Comparison of ENCODE assay signal across 28 cellular contexts in the genomic region with DNA sequence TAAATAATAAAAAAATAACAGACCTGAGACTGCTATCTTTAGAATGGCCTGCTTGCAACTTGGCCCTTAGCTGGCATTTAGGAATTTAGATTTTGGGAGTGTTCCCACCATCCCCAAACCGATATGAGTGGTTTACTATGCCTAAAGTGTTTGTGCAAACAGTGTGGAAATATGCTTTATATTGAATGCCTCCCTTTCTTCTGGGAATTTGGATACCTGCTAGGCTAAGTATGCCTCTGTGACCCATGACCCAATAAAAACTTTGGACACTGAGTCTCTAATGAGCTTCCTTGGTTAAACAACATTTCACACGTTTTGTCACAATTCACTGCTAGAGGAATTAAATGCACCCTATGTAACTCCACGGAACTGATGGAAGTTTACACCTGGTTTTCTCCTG.
"Had no signal": no experiment of that assay in that cellular context is flagged by ENCODE, and none has a peak within 500 bp of the region (broad histone marks: within the 10 kb centered on the region; RNA-seq: fewer than 3 reads in every experiment).

No MANE protein-coding gene starts in this region.

- H3K9me3 Mint-ChIP-seq: natural killer cell had no signal

- H3K4me1 Mint-ChIP-seq: nephron progenitor cell, neural progenitor cell had no signal

- H3K4me3 Mint-ChIP-seq: naive B cell; natural killer cell; nephron progenitor cell; neural progenitor cell; stimulated activated memory B cell treated with anti-CD40 and anti-IgM and Interleukin-4, amounts not matched to agents 10 μg/mL and 1 μg/mL and 100 μg/mL, for 72 hours had no signal

- H3K4me3 ChIP-seq: heart right ventricle, hepatocyte, lower lobe of right lung, neural progenitor cell, psoas muscle, stomach, testis, thyroid gland, transverse colon, upper lobe of left lung, vagina had no signal

- H3K27me3 ChIP-seq: heart right ventricle, hepatocyte, neural progenitor cell, neutrophil, stomach, testis, thyroid gland, transverse colon, upper lobe of left lung, vagina had no signal

- H3K4me1 ChIP-seq: neural progenitor cell, parathyroid adenoma, psoas muscle, testis, thyroid gland, transverse colon, vagina had no signal

- DNase-seq: heart right ventricle; islet precursor cell; lower lobe of right lung; mammary epithelial cell; mesenchymal stem cell; naive B cell; natural killer cell; nephron progenitor cell; occipital lobe; psoas muscle; small intestine; stimulated activated CD4-positive, alpha-beta T cell treated with anti-CD3 and anti-CD28 coated beads, Interleukin-1b, Interleukin-23, amount 100 ng/mL, for 48 hours; stimulated activated CD4-positive, alpha-beta T cell treated with anti-CD3 and anti-CD28 coated beads, Interleukin-2, amount 100 ng/mL, for 48 hours; stimulated activated CD4-positive, alpha-beta T cell treated with anti-CD3 and anti-CD28 coated beads, Interleukin-4, amount 100 ng/mL, for 4 hours; stimulated activated CD8-positive, alpha-beta memory T cell treated with anti-CD3 and anti-CD28 coated beads, Interleukin-4, amount 100 ng/mL, for 48 hours; stimulated activated naive CD8-positive, alpha-beta T cell treated with anti-CD3 and anti-CD28 coated beads, Interleukin-15, Interleukin-2, amounts not matched to agents 100 U/mL and 50 U/mL, for 24 hours; stomach; testis; thyroid gland; transverse colon; upper lobe of left lung had no signal

- H3K9me3 ChIP-seq: heart right ventricle, lower lobe of right lung, neutrophil, psoas muscle, stomach, testis, thyroid gland, transverse colon, upper lobe of left lung, vagina had no signal

- H3K27ac Mint-ChIP-seq: natural killer cell; neural progenitor cell; stimulated activated memory B cell treated with anti-CD40 and anti-IgM and Interleukin-4, amounts not matched to agents 10 μg/mL and 1 μg/mL and 100 μg/mL, for 72 hours had no signal

- ATAC-seq: lower lobe of right lung; natural killer cell; psoas muscle; sciatic nerve; stimulated activated memory B cell treated with anti-CD40 and anti-IgM and Interleukin-4, amounts not matched to agents 10 μg/mL and 1 μg/mL and 100 μg/mL, for 72 hours; stimulated activated naive CD8-positive, alpha-beta T cell treated with anti-CD3 and anti-CD28 coated beads, Interleukin-15, Interleukin-2, amounts not matched to agents 100 U/mL and 50 U/mL, for 24 hours had no signal

- H3K36me3 ChIP-seq: lower lobe of right lung, neural progenitor cell, neutrophil, stomach, thyroid gland, transverse colon, upper lobe of left lung, vagina had no signal

- H3K36me3 Mint-ChIP-seq: natural killer cell had no signal

- H3K27ac ChIP-seq: hepatocyte, lower lobe of right lung, neural progenitor cell, neutrophil, parathyroid adenoma, psoas muscle, testis, thyroid gland, transverse colon, vagina had no signal

- H3K27me3 Mint-ChIP-seq: naive B cell; stimulated activated memory B cell treated with anti-CD40 and anti-IgM and Interleukin-4, amounts not matched to agents 10 μg/mL and 1 μg/mL and 100 μg/mL, for 72 hours had no signal
